9 cellular contexts compared by ENCODE assay signal in genomic region chr15:70093070-70093469, GRCh38. TPM values are rescaled to one million over a fixed set of nuclear protein-coding genes. Genes with fewer than 3 reads are reported as not detected.
DNase-seq lines count a peak whose midpoint lies in the region; ATAC-seq and TF ChIP-seq lines count a peak whose summit lies in the region.
"Had no signal": no experiment of that assay in that cellular context is flagged by ENCODE, and none has a peak within 500 bp of the region (broad histone marks: within the 10 kb centered on the region; RNA-seq: fewer than 3 reads in every experiment).

No MANE protein-coding gene starts in this region.

- in situ Hi-C loops in mammary epithelial cell (cut with MboI; ENCODE audit: low sequenced_read_pairs in 2 of 2): no loop called here

- DNase-seq in breast epithelium (ENCODE audit: low spot score in 2 of 2) (no peak), mammary epithelial cell (no peak), mesenchymal stem cell (peak; percentile 69), upper lobe of left lung (no peak), GM20000 (ENCODE audit: low spot score) (no peak), mesenteric fat pad (ENCODE audit: low spot score) (no peak)
- no peak for DNase-seq in activated T-helper 1 cell treated with anti-CD3 and anti-CD28 coated beads, Interleukin-12 subunit alpha, Interleukin-12 subunit beta, Interleukin-2, Interleukin-4 antibody, amounts not matched to agents 30 ng/mL and 10 ng/mL and 1 ng/mL, durations not matched to agents 14 hours and 24 hours and 36 hours (ENCODE audit: low spot score)
- no peak for DNase-seq in stimulated activated CD4-positive, alpha-beta T cell treated with anti-CD3 and anti-CD28 coated beads, Interleukin-4, amount 100 ng/mL, for 24 hours
- DNase-seq: Right ventricle myocardium superior had no signal

- H3K4me1 ChIP-seq in breast epithelium: peaks cover 0 to 32% of the 10 kb centered on the region in 2 donors
- peaks cover 9% of the 10 kb centered on the region for H3K4me1 ChIP-seq in mammary epithelial cell (ENCODE audit: insufficient read depth, low read length)
- H3K4me1 ChIP-seq in mesenchymal stem cell (ENCODE audit: control insufficient read depth, insufficient read depth, low read depth, low read length): peaks cover 14% of the 10 kb centered on the region
- H3K4me1 ChIP-seq in upper lobe of left lung: peaks cover 68 to 77% (median 72%) of the 10 kb centered on the region in 4 donors

- H3K27ac ChIP-seq in breast epithelium (peak overlapping the region; percentile 27 to 56), mammary epithelial cell (ENCODE audit: insufficient read depth, low read depth, low read length) (no peak overlapping the region), mesenchymal stem cell (ENCODE audit: low read length, poor library complexity, severe bottlenecking) (no peak overlapping the region), upper lobe of left lung (peak overlapping the region in 3 of 4 donors; percentile 22 to 50 (median 28))

- H3K36me3 Mint-ChIP-seq in activated T-helper 1 cell treated with anti-CD3 and anti-CD28 coated beads, Interleukin-12 subunit alpha, Interleukin-12 subunit beta, Interleukin-2, Interleukin-4 antibody, amounts not matched to agents 30 ng/mL and 10 ng/mL and 1 ng/mL, durations not matched to agents 14 hours and 24 hours and 36 hours (ENCODE audit: low read depth): peaks cover 62% of the 10 kb centered on the region

- H3K23ac ChIP-seq in mesenchymal stem cell (ENCODE audit: low read length in 2 of 2): no peak overlapping the region

- H3K4ac ChIP-seq in mesenchymal stem cell (ENCODE audit: low read depth in 1 of 2, low read length in 2 of 2): no peak overlapping the region

- no peaks in the 10 kb centered on the region for H3K27me3 Mint-ChIP-seq in activated T-helper 1 cell treated with anti-CD3 and anti-CD28 coated beads, Interleukin-12 subunit alpha, Interleukin-12 subunit beta, Interleukin-2, Interleukin-4 antibody, amounts not matched to agents 30 ng/mL and 10 ng/mL and 1 ng/mL, durations not matched to agents 14 hours and 24 hours and 36 hours (ENCODE audit: insufficient read depth)

- 85% methylated on average over 3 of the region's 3 CpGs for WGBS in mammary epithelial cell (ENCODE audit: low coverage, missing lambda C conversion rate)
- 21% methylated on average over 3 of the region's 3 CpGs for WGBS in mesenchymal stem cell
- WGBS in upper lobe of left lung, 2 donors: 62 to 75% methylated on average over 3 of the region's 3 CpGs

- H3K9me3 ChIP-seq in breast epithelium (no peaks in the 10 kb centered on the region), mammary epithelial cell (replicated peaks; ENCODE audit: insufficient read depth, low read length) (no peaks in the 10 kb centered on the region), mesenchymal stem cell (ENCODE audit: control insufficient read depth, low read length) (no peaks in the 10 kb centered on the region), upper lobe of left lung (no peaks in the 10 kb centered on the region)

- H2AK5ac ChIP-seq in mesenchymal stem cell (ENCODE audit: low read length, severe bottlenecking): no peak overlapping the region

- no peak for ATAC-seq in upper lobe of left lung (ENCODE audit: low FRiP score in 2 of 2)

- peak overlapping the region; percentile 48 for H4K91ac ChIP-seq in mesenchymal stem cell (ENCODE audit: low read length)

- H3K79me2 ChIP-seq in mammary epithelial cell (ENCODE audit: insufficient read depth, low read length): peaks cover 33% of the 10 kb centered on the region

- TF ChIP-seq POLR2A in breast epithelium (IDR thresholded peaks at IDR 0.05) (no peak), upper lobe of left lung (IDR thresholded peaks at IDR 0.05) (no peak)

- H3K36me3 ChIP-seq in breast epithelium: no peaks in the 10 kb centered on the region
- H3K36me3 ChIP-seq in mammary epithelial cell (ENCODE audit: insufficient read depth, low read length): no peaks in the 10 kb centered on the region
- peaks cover 14 to 47% of the 10 kb centered on the region in 2 experiments for H3K36me3 ChIP-seq in mesenchymal stem cell (ENCODE audit: control insufficient read depth in 1 of 2, insufficient read depth in 2 of 2, low read depth in 1 of 2, low read length in 2 of 2)
- peaks cover 0 to 44% (median 8%) of the 10 kb centered on the region in 4 donors for H3K36me3 ChIP-seq in upper lobe of left lung

- peak overlapping the region in 1 of 2 experiments; percentile 18 for H3K14ac ChIP-seq in mesenchymal stem cell (ENCODE audit: low read length in 2 of 2)

- dilution Hi-C loops in mammary epithelial cell (cut with HindIII; ENCODE audit: low sequenced_read_pairs): no loop called here

- peaks cover 50% of the 10 kb centered on the region for H3K79me1 ChIP-seq in mesenchymal stem cell (replicated peaks; ENCODE audit: low read length, poor library complexity, severe bottlenecking)

- no TSS peak for BruUV-seq in mammary epithelial cell (replicated peaks; lab: Mats Ljungman, UMichigan)

- peak overlapping the region; percentile 98 for H3K4me3 Mint-ChIP-seq in activated T-helper 1 cell treated with anti-CD3 and anti-CD28 coated beads, Interleukin-12 subunit alpha, Interleukin-12 subunit beta, Interleukin-2, Interleukin-4 antibody, amounts not matched to agents 30 ng/mL and 10 ng/mL and 1 ng/mL, durations not matched to agents 14 hours and 24 hours and 36 hours

- no peak overlapping the region for H2BK15ac ChIP-seq in mesenchymal stem cell (ENCODE audit: low read depth, poor library complexity, severe bottlenecking)

- TF ChIP-seq EP300 in upper lobe of left lung (IDR thresholded peaks at IDR 0.05): no peak

- no peaks in the 10 kb centered on the region for H3K9me3 Mint-ChIP-seq in activated T-helper 1 cell treated with anti-CD3 and anti-CD28 coated beads, Interleukin-12 subunit alpha, Interleukin-12 subunit beta, Interleukin-2, Interleukin-4 antibody, amounts not matched to agents 30 ng/mL and 10 ng/mL and 1 ng/mL, durations not matched to agents 14 hours and 24 hours and 36 hours

- no peak overlapping the region for H2BK5ac ChIP-seq in mesenchymal stem cell (ENCODE audit: low read depth, low read length, poor library complexity, severe bottlenecking)

- H3K4me3 ChIP-seq in breast epithelium: peak overlapping the region in 1 of 3 donors; percentile 20
- no peak overlapping the region for H3K4me3 ChIP-seq in mammary epithelial cell (replicated peaks in 1 of 3; ENCODE audit: insufficient read depth in 1 of 3, low read depth in 2 of 3, low read length in 3 of 3)
- peak overlapping the region in 1 of 2 experiments; percentile 94 for H3K4me3 ChIP-seq in mesenchymal stem cell (ENCODE audit: insufficient read depth in 1 of 2, low read depth in 1 of 2, low read length in 2 of 2)
- peak overlapping the region in 1 of 4 donors; percentile 80 for H3K4me3 ChIP-seq in upper lobe of left lung

- peak overlapping the region in 1 of 2 experiments; percentile 18 for H3K18ac ChIP-seq in mesenchymal stem cell (ENCODE audit: low read depth in 1 of 2, low read length in 2 of 2)

- peaks cover 71% of the 10 kb centered on the region for H3K4me1 Mint-ChIP-seq in activated T-helper 1 cell treated with anti-CD3 and anti-CD28 coated beads, Interleukin-12 subunit alpha, Interleukin-12 subunit beta, Interleukin-2, Interleukin-4 antibody, amounts not matched to agents 30 ng/mL and 10 ng/mL and 1 ng/mL, durations not matched to agents 14 hours and 24 hours and 36 hours (ENCODE audit: low read depth)

- TF ChIP-seq CTCF in breast epithelium (IDR thresholded peaks at IDR 0.05) (no peak), mammary epithelial cell (conservative IDR thresholded peaks at IDR 0.05 in 1 of 2, IDR thresholded peaks at IDR 0.05 in 1 of 2; ENCODE audit: extremely low read depth in 1 of 2, insufficient read depth in 1 of 2, low read depth in 1 of 2, low read length in 2 of 2) (no peak), upper lobe of left lung (IDR thresholded peaks at IDR 0.05) (no peak), GM20000 (IDR thresholded peaks at IDR 0.05; ENCODE audit: extremely low read depth, missing control alignments) (no peak)

- H4K8ac ChIP-seq in mesenchymal stem cell (ENCODE audit: low read length): no peak overlapping the region

- H3K9ac ChIP-seq in mammary epithelial cell (ENCODE audit: insufficient read depth, low read length) (no peak overlapping the region), mesenchymal stem cell (ENCODE audit: low read length) (no peak overlapping the region)

- no peaks in the 10 kb centered on the region for H3K27me3 ChIP-seq in breast epithelium
- no peaks in the 10 kb centered on the region for H3K27me3 ChIP-seq in mammary epithelial cell (ENCODE audit: insufficient read depth, low read length)
- H3K27me3 ChIP-seq in mesenchymal stem cell (ENCODE audit: control insufficient read depth in 1 of 2, insufficient read depth in 1 of 2, low read length in 2 of 2): no peaks in the 10 kb centered on the region
- no peaks in the 10 kb centered on the region for H3K27me3 ChIP-seq in upper lobe of left lung

- no peak overlapping the region for H2BK120ac ChIP-seq in mesenchymal stem cell (ENCODE audit: low read depth, low read length)

- no peak overlapping the region for H3K4me2 ChIP-seq in mammary epithelial cell (ENCODE audit: insufficient read depth, low read depth, low read length)
- no peak overlapping the region for H3K4me2 ChIP-seq in mesenchymal stem cell (ENCODE audit: low read length, poor library complexity, severe bottlenecking)

- no peak overlapping the region for H2AFZ ChIP-seq in mammary epithelial cell (ENCODE audit: low read depth, low read length)
- H2AFZ ChIP-seq in mesenchymal stem cell (ENCODE audit: low read depth, low read length): no peak overlapping the region

- H2BK12ac ChIP-seq in mesenchymal stem cell (ENCODE audit: low read length in 2 of 2): no peak overlapping the region

- H4K20me1 ChIP-seq in mammary epithelial cell (ENCODE audit: insufficient read depth, low read length): no peaks in the 10 kb centered on the region

- intact Hi-C loops in breast epithelium (cut with DNase I; ENCODE audit: low total_unique reads) (no loop called here), mammary epithelial cell (cut with micrococcal nuclease) (loop anchor here (10.0 kb wide), 1 partner anchor 342 kb away; no protein-coding TSS in a partner anchor)
- intact Hi-C loops in activated T-helper 1 cell treated with anti-CD3 and anti-CD28 coated beads, Interleukin-12 subunit alpha, Interleukin-12 subunit beta, Interleukin-2, Interleukin-4 antibody, amounts not matched to agents 30 ng/mL and 10 ng/mL and 1 ng/mL, durations not matched to agents 14 hours and 24 hours and 36 hours (cut with micrococcal nuclease): loop anchor here (10.0 kb wide), 2 partner anchors 118 to 1298 kb away; no protein-coding TSS in a partner anchor

- CTCF ChIA-PET in mammary epithelial cell (lab: Charles Lee; ENCODE audit: low non-redundant PET): no interaction called here

- H3K27ac Mint-ChIP-seq in activated T-helper 1 cell treated with anti-CD3 and anti-CD28 coated beads, Interleukin-12 subunit alpha, Interleukin-12 subunit beta, Interleukin-2, Interleukin-4 antibody, amounts not matched to agents 30 ng/mL and 10 ng/mL and 1 ng/mL, durations not matched to agents 14 hours and 24 hours and 36 hours: no peak overlapping the region

RNA-seq across cellular contexts. Expression of gene TLE3, which starts 4.6 kb away (rescaled TPM):
- total RNA-seq in breast epithelium (10 to 100 TPM; 67.0 to 73.9 (median 73.4) TPM), mammary epithelial cell (10 to 100 TPM; 27.6 to 32.0 TPM), upper lobe of left lung (100 to 1,000 TPM in 1 of 6 donors, 10 to 100 TPM in 5; 52.2 to 140 (median 80.6) TPM), mesenteric fat pad (52.5 TPM)
- 21.2 TPM for polyA plus RNA-seq in mammary epithelial cell
- polyA minus RNA-seq in mammary epithelial cell: 53.7 TPM
- total RNA-seq in activated T-helper 1 cell treated with anti-CD3 and anti-CD28 coated beads, Interleukin-12 subunit alpha, Interleukin-12 subunit beta, Interleukin-2, Interleukin-4 antibody, amounts not matched to agents 30 ng/mL and 10 ng/mL and 1 ng/mL, durations not matched to agents 14 hours and 24 hours and 36 hours: 123 and 126 TPM in 2 replicates
- polyA plus RNA-seq in mesenchymal stem cell (2013, experiment 1 of 2): 42.9 TPM
- polyA plus RNA-seq in mesenchymal stem cell (2013, experiment 2 of 2): 39.2 TPM

Comparison
In these comparisons a context has a peak if more than half of its experiments do, and no peak if none do; other contexts are left out.
1. H3K27ac ChIP-seq: peak in breast epithelium (2 of 2) and upper lobe of left lung (3 of 4); none in mammary epithelial cell (single experiment) and mesenchymal stem cell (single experiment).